In the genomic region with DNA sequence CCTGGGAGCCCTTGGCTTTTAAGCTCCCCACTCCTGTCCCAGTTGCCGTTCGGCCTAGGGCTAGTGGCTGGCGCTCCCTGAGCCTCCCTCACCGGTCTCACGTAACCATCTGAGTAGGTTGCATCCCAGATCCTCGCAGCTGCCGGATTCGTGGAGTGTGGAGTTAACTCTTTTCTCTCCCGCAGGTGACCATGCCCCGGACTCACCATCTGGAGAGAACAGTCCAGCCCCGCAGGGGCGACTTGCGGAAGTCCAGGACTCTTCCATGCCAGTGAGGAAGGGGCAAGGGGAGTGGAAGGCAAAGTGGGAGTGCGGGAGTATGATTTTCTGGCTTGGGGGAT, we compare ENCODE assay signal across 9 cellular contexts. TPM values are rescaled to one million over a fixed set of nuclear protein-coding genes. Genes with fewer than 3 reads are reported as not detected.
A peak's percentile ranks its signal among the peaks of the same experiment; 100 is the strongest.
DNase-seq lines count a peak whose midpoint lies in the region; ATAC-seq, FAIRE-seq and TF ChIP-seq lines count a peak whose summit lies in the region.
"Had no signal": no experiment of that assay in that cellular context is flagged by ENCODE, and none has a peak within 500 bp of the region (broad histone marks: within the 10 kb centered on the region; RNA-seq: fewer than 3 reads in every experiment).

No MANE protein-coding gene starts in this region.

- H3K27ac ChIP-seq in angular gyrus (ENCODE audit: low read depth, low read length) (peak overlapping the region; percentile 93), kidney (ENCODE audit: low read depth in 2 of 2, low read length in 2 of 2) (peak overlapping the region in 1 of 2 donors; percentile 98), substantia nigra (ENCODE audit: low read depth, low read length, poor library complexity, severe bottlenecking) (peak overlapping the region; percentile 89)

- DNase-seq in NCI-H2171 treated with DMSO at 0.1 percent for 48 hours (lab: John Stamatoyannopoulos, UW) (peak; percentile 57), NCI-H2171 (lab: John Stamatoyannopoulos, UW) (no peak), kidney (no peak), substantia nigra (lab: John Stamatoyannopoulos, UW) (no peak), NCI-H128 (lab: John Stamatoyannopoulos, UW; ENCODE audit: unreplicated experiment) (no peak), mucosa of gallbladder (ENCODE audit: low spot score) (no peak)

- H3K36me3 ChIP-seq in kidney (ENCODE audit: control insufficient read depth in 1 of 2, insufficient read depth in 2 of 2, low read length in 2 of 2): peaks cover 18 to 29% of the 10 kb centered on the region in 2 donors

- H3K4me3 ChIP-seq in kidney (ENCODE audit: low read length in 2 of 2): peak overlapping the region; percentile 66 to 96

- ATAC-seq in GM21367 (IDR thresholded peaks at IDR 0.05; ENCODE audit: unreplicated experiment): no peak

- no peak for TF ChIP-seq CTCF in kidney (IDR thresholded peaks at IDR 0.05; ENCODE audit: borderline replicate concordance, extremely low read depth, insufficient read depth)

- H3K9ac ChIP-seq in kidney (ENCODE audit: low read length in 2 of 2): peak overlapping the region; percentile 57 to 100

- H3K9me3 ChIP-seq in kidney (ENCODE audit: control insufficient read depth in 1 of 2, low read length in 2 of 2): no peaks in the 10 kb centered on the region

- intact Hi-C loops in kidney (cut with DNase I): no loop called here

- no peak for FAIRE-seq in kidney (lab: Jason Lieb, UNC)
- FAIRE-seq: D721Med had no signal

- H3K4me1 ChIP-seq in kidney (ENCODE audit: control insufficient read depth in 1 of 2, insufficient read depth in 1 of 2, low read depth in 1 of 2, low read length in 2 of 2): peaks cover 19 to 28% of the 10 kb centered on the region in 2 donors

RNA-seq across cellular contexts. Expression of gene MUS81, which starts 0.9 kb away (rescaled TPM):
- total RNA-seq in kidney (54.9 TPM), mucosa of gallbladder (63.1 TPM)
- polyA plus RNA-seq in kidney (ENCODE audit: insufficient read depth, low read depth, low replicate concordance): 31.2 TPM

RNA-seq across cellular contexts. Expression of gene CFL1, which starts 3.2 kb away (rescaled TPM):
- total RNA-seq in kidney (705 TPM), mucosa of gallbladder (692 TPM)
- 846 TPM for polyA plus RNA-seq in kidney (ENCODE audit: insufficient read depth, low read depth, low replicate concordance)

RNA-seq across cellular contexts. Expression of gene EFEMP2, which starts 11.5 kb away (rescaled TPM):
- 64.2 TPM for total RNA-seq in kidney
- 60.0 TPM for polyA plus RNA-seq in kidney (ENCODE audit: insufficient read depth, low read depth, low replicate concordance)
- total RNA-seq in mucosa of gallbladder: 86.5 TPM

RNA-seq across cellular contexts. Expression of gene CTSW, which starts 18.5 kb away (rescaled TPM):
- total RNA-seq in kidney: 3.9 TPM
- 1.3 TPM for polyA plus RNA-seq in kidney (ENCODE audit: insufficient read depth, low read depth, low replicate concordance)
- 2.7 TPM for total RNA-seq in mucosa of gallbladder

RNA-seq across cellular contexts. Expression of gene FIBP, which starts 27.1 kb away (rescaled TPM):
- total RNA-seq in kidney: 58.0 TPM
- 105 TPM for polyA plus RNA-seq in kidney (ENCODE audit: insufficient read depth, low read depth, low replicate concordance)
- 55.1 TPM for total RNA-seq in mucosa of gallbladder
